In genomic region chr1:71071720-71072119, GRCh38 we compare ENCODE assay signal across 22 cellular contexts. TPM values are rescaled to one million over a fixed set of nuclear protein-coding genes. Genes with fewer than 3 reads are reported as not detected.
"Had no signal": no experiment of that assay in that cellular context is flagged by ENCODE, and none has a peak within 500 bp of the region (broad histone marks: within the 10 kb centered on the region; RNA-seq: fewer than 3 reads in every experiment).

No MANE protein-coding gene starts in this region.

- H3K27me3 Mint-ChIP-seq: brain; naive thymus-derived CD8-positive, alpha-beta T cell; T-cell; type B pancreatic cell had no signal

- H3K4me3 ChIP-seq: ascending aorta, cardiac muscle cell, gastroesophageal sphincter, lower lobe of right lung, right atrium auricular region, uterus had no signal

- DNase-seq: activated CD4-positive, alpha-beta T cell treated with anti-CD3 and anti-CD28 coated beads for 4 hours; activated CD4-positive, alpha-beta T cell treated with anti-CD3 and anti-CD28 coated beads, Interleukin-2, amount 50 U/mL, for 4 hours; activated gamma-delta T cell; hippocampal formation; lower lobe of right lung; mesenchymal stem cell; naive thymus-derived CD8-positive, alpha-beta T cell; stimulated activated CD4-positive, alpha-beta T cell treated with anti-CD3 and anti-CD28 coated beads, Interleukin-15, amount 100 ng/mL, for 24 hours; stimulated activated CD4-positive, alpha-beta T cell treated with anti-CD3 and anti-CD28 coated beads, Interleukin-2, amount 100 ng/mL, for 24 hours; stimulated activated naive CD8-positive, alpha-beta T cell treated with anti-CD3 and anti-CD28 coated beads, Interleukin-15, Interleukin-2, amounts not matched to agents 100 U/mL and 50 U/mL, for 24 hours; substantia nigra; T-cell; uterus had no signal

- ATAC-seq: activated naive CD4-positive, alpha-beta T cell treated with anti-CD3 and anti-CD28 coated beads, Interleukin-2, amount 50 U/mL, for 72 hours; gastroesophageal sphincter; lower lobe of right lung; naive thymus-derived CD8-positive, alpha-beta T cell; stimulated activated naive CD8-positive, alpha-beta T cell treated with anti-CD3 and anti-CD28 coated beads, Interleukin-15, Interleukin-2, amounts not matched to agents 100 U/mL and 50 U/mL, for 24 hours; T-cell had no signal

- H3K27ac ChIP-seq: ascending aorta, cardiac muscle cell, gastroesophageal sphincter, lower lobe of right lung, right atrium auricular region, uterus had no signal

- H3K4me3 Mint-ChIP-seq: brain; naive thymus-derived CD8-positive, alpha-beta T cell; T-cell; T-helper 2 cell treated with Interferon-gamma antibody and Interleukin-4, amounts not matched to agents 5 μg/mL and 100 μg/mL, for 36 hours; type B pancreatic cell had no signal

- H3K27ac Mint-ChIP-seq: brain; T-cell; T-helper 2 cell treated with Interferon-gamma antibody and Interleukin-4, amounts not matched to agents 5 μg/mL and 100 μg/mL, for 36 hours; type B pancreatic cell had no signal

- H3K9me3 Mint-ChIP-seq: activated naive CD4-positive, alpha-beta T cell treated with anti-CD3 and anti-CD28 coated beads, Interleukin-2, amount 50 U/mL, for 72 hours; brain; naive thymus-derived CD8-positive, alpha-beta T cell; T-cell; T-helper 2 cell treated with Interferon-gamma antibody and Interleukin-4, amounts not matched to agents 5 μg/mL and 100 μg/mL, for 36 hours; type B pancreatic cell had no signal

RNA-seq across cellular contexts. Expression of gene PTGER3, which starts 24.1 kb away (rescaled TPM):
- total RNA-seq: endothelial cell of umbilical vein had no signal
